ENCODE assay signal across 35 cellular contexts in genomic region chr11:112277029-112277428, GRCh38. TPM values are rescaled to one million over a fixed set of nuclear protein-coding genes. Genes with fewer than 3 reads are reported as not detected.
"Had no signal": no experiment of that assay in that cellular context is flagged by ENCODE, and none has a peak within 500 bp of the region (broad histone marks: within the 10 kb centered on the region; RNA-seq: fewer than 3 reads in every experiment).

No MANE protein-coding gene starts in this region.

- H3K4me3 Mint-ChIP-seq: memory B cell; natural killer cell treated with Interleukin-12 subunit alpha and Interleukin-12 subunit beta and Interleukin-15 and Interleukin-18, amount 100 ng/mL, for 72 hours; neural crest cell; stimulated activated effector memory CD8-positive, alpha-beta T cell treated with anti-CD3 and anti-CD28 coated beads, Interleukin-12 subunit alpha, Interleukin-12 subunit beta, amount 100 ng/mL, for 72 hours; type B pancreatic cell had no signal

- H3K4me2 ChIP-seq: hepatocyte had no signal

- H3K27ac ChIP-seq: esophagus muscularis mucosa, foreskin keratinocyte, gastroesophageal sphincter, heart left ventricle, hepatocyte, neutrophil, parathyroid adenoma, sigmoid colon, stomach, thyroid gland had no signal

- H3K4me1 ChIP-seq: parathyroid adenoma had no signal

- H3K27me3 ChIP-seq: esophagus muscularis mucosa, foreskin keratinocyte, gastroesophageal sphincter, heart left ventricle, hepatocyte, neutrophil, sigmoid colon, stomach, thyroid gland had no signal

- H3K9me3 ChIP-seq: esophagus muscularis mucosa, gastroesophageal sphincter, heart left ventricle, mucosa of descending colon, neutrophil, sigmoid colon, stomach, thyroid gland had no signal

- ATAC-seq: foreskin keratinocyte; gastroesophageal sphincter; heart left ventricle; left lobe of liver; mucosa of descending colon; natural killer cell treated with Interleukin-12 subunit alpha and Interleukin-12 subunit beta and Interleukin-15 and Interleukin-18, amount 100 ng/mL, for 72 hours; stimulated activated effector memory CD8-positive, alpha-beta T cell treated with anti-CD3 and anti-CD28 coated beads, Interleukin-12 subunit alpha, Interleukin-12 subunit beta, amount 100 ng/mL, for 72 hours had no signal

- H3K27me3 Mint-ChIP-seq: naive B cell; natural killer cell treated with Interleukin-12 subunit alpha and Interleukin-12 subunit beta and Interleukin-15 and Interleukin-18, amount 100 ng/mL, for 72 hours had no signal

- H3K27ac Mint-ChIP-seq: memory B cell; progenitor cell of endocrine pancreas; stimulated activated effector memory CD8-positive, alpha-beta T cell treated with anti-CD3 and anti-CD28 coated beads, Interleukin-12 subunit alpha, Interleukin-12 subunit beta, amount 100 ng/mL, for 72 hours; type B pancreatic cell had no signal

- H3K9ac ChIP-seq: parathyroid adenoma had no signal

- H3K4me3 ChIP-seq: esophagus muscularis mucosa, gastroesophageal sphincter, heart left ventricle, hepatocyte, lung, mucosa of descending colon, sigmoid colon, stomach, thyroid gland had no signal

- H3K9me3 Mint-ChIP-seq: natural killer cell treated with Interleukin-12 subunit alpha and Interleukin-12 subunit beta and Interleukin-15 and Interleukin-18, amount 100 ng/mL, for 72 hours; neural crest cell; stimulated activated effector memory CD8-positive, alpha-beta T cell treated with anti-CD3 and anti-CD28 coated beads, Interleukin-12 subunit alpha, Interleukin-12 subunit beta, amount 100 ng/mL, for 72 hours; type B pancreatic cell had no signal

- H3K36me3 Mint-ChIP-seq: naive B cell; natural killer cell treated with Interleukin-12 subunit alpha and Interleukin-12 subunit beta and Interleukin-15 and Interleukin-18, amount 100 ng/mL, for 72 hours; stimulated activated effector memory CD8-positive, alpha-beta T cell treated with anti-CD3 and anti-CD28 coated beads, Interleukin-12 subunit alpha, Interleukin-12 subunit beta, amount 100 ng/mL, for 72 hours; type B pancreatic cell had no signal

- DNase-seq: dermis blood vessel endothelial cell; effector memory CD4-positive, alpha-beta T cell; foreskin keratinocyte; heart left ventricle; kidney; mucosa of descending colon; naive B cell; sigmoid colon; stimulated activated CD4-positive, alpha-beta T cell treated with anti-CD3 and anti-CD28 coated beads, Interleukin-2, amount 100 ng/mL, for 24 hours; stimulated activated CD4-positive, alpha-beta T cell treated with anti-CD3 and anti-CD28 coated beads, Interleukin-4, amount 100 ng/mL, for 24 hours; stimulated activated naive CD4-positive, alpha-beta T cell treated with Interleukin-2 at 50 U/mL for 16 hours; stomach had no signal

- H3K36me3 ChIP-seq: esophagus muscularis mucosa, gastroesophageal sphincter, heart left ventricle, neutrophil, sigmoid colon, stomach, thyroid gland had no signal

RNA-seq across cellular contexts. Expression of gene PLET1, which starts 16.4 kb away (rescaled TPM):
- total RNA-seq: dermis blood vessel endothelial cell; endothelial cell of umbilical vein; epithelial cell of proximal tubule; esophagus muscularis mucosa; fibroblast of lung; foreskin keratinocyte; gastroesophageal sphincter; heart left ventricle; hepatocyte; kidney; left lobe of liver; liver; lung; mucosa of descending colon; natural killer cell treated with Interleukin-12 subunit alpha and Interleukin-12 subunit beta and Interleukin-15 and Interleukin-18, amount 100 ng/mL, for 72 hours; neural crest cell; omental fat pad; progenitor cell of endocrine pancreas; sigmoid colon; skeletal muscle tissue; stomach; subcutaneous adipose tissue; temporal lobe; thyroid gland; urinary bladder had no signal
- polyA plus RNA-seq: endothelial cell of umbilical vein, fibroblast of lung, foreskin keratinocyte, heart left ventricle, hepatocyte, liver, lung, stomach, urinary bladder had no signal
